Comparison of ENCODE assay signal across 1 cellular context in genomic region chr15:67542462-67543347, GRCh38.
TF ChIP-seq lines count a peak whose summit lies in the region.

Gene MAP2K5 (plus strand): TSS chr15:67542703. CDS start chr15:67543336, 633 bp downstream.

TF ChIP-seq in HEK293, 187 proteins besides CTCF, POLR2A, EP300 and RAD21 (continued from another document and continues in another):
- TF ChIP-seq ZNF398 (tag by site-specific recombination; IDR thresholded peaks at IDR 0.05) (peak; percentile 77), ATF2 (tag by site-specific recombination; IDR thresholded peaks at IDR 0.05; ENCODE audit: low read depth) (no peak), ZNF37A (tag by site-specific recombination; IDR thresholded peaks at IDR 0.05) (no peak), ZNF140 (tag by site-specific recombination; IDR thresholded peaks at IDR 0.05) (no peak), ZBTB21 (tag by site-specific recombination; IDR thresholded peaks at IDR 0.05) (peak; percentile 28; the same call in 1 of the 2 replicates), OSR2 (tag by site-specific recombination; IDR thresholded peaks at IDR 0.05) (peak; percentile 41; the same call in 1 of the 2 replicates), ZNF324 (tag by site-specific recombination; IDR thresholded peaks at IDR 0.05) (peak; percentile 18; the same call in 1 of the 2 replicates), ZFP3 (tag by site-specific recombination; IDR thresholded peaks at IDR 0.05; ENCODE audit: low read depth) (no peak), ZNF423 (tag by site-specific recombination; IDR thresholded peaks at IDR 0.05) (0 out of 2 replicates have a peak, but pooled peaks have one; percentile 52), ZXDB (tag by site-specific recombination; IDR thresholded peaks at IDR 0.05) (peak; percentile 74), SP7 (tag by site-specific recombination; IDR thresholded peaks at IDR 0.05) (peak; percentile 37; the same call in 1 of the 2 replicates), GFI1B (tag by site-specific recombination; IDR thresholded peaks at IDR 0.05) (0 out of 2 replicates have a peak, but pooled peaks have one; percentile 23), KLF8 (tag by site-specific recombination; IDR thresholded peaks at IDR 0.05) (peak; percentile 65; the same call in 1 of the 2 replicates), PRDM6 (tag by site-specific recombination; IDR thresholded peaks at IDR 0.05) (no peak), HIC1 (tag by site-specific recombination; IDR thresholded peaks at IDR 0.05) (peak; percentile 54; the same call in 1 of the 2 replicates), ZNF132 (tag by site-specific recombination; IDR thresholded peaks at IDR 0.05; ENCODE audit: borderline replicate concordance) (no peak), ZBTB48 (tag by site-specific recombination; IDR thresholded peaks at IDR 0.05) (peak; percentile 77), ZEB2 (tag by site-specific recombination; IDR thresholded peaks at IDR 0.05) (peak; percentile 55), ZBTB11 (tag by site-specific recombination; conservative IDR thresholded peaks at IDR 0.05; ENCODE audit: low read depth) (peak; percentile 97), PRDM2 (tag by site-specific recombination; IDR thresholded peaks at IDR 0.05; ENCODE audit: borderline replicate concordance) (peak; percentile 40; the same call in 1 of the 2 replicates), ZNF449 (tag by site-specific recombination; IDR thresholded peaks at IDR 0.05) (0 out of 2 replicates have a peak, but pooled peaks have one; percentile 16), ZNF26 (tag by site-specific recombination; IDR thresholded peaks at IDR 0.05) (no peak), ZNF133 (tag by site-specific recombination; IDR thresholded peaks at IDR 0.05) (no peak), GLI4 (tag by site-specific recombination; IDR thresholded peaks at IDR 0.05) (0 out of 2 replicates have a peak, but pooled peaks have one; percentile 38), WT1 (tag by site-specific recombination; IDR thresholded peaks at IDR 0.05) (peak; percentile 47), ZNF510 (tag by site-specific recombination; IDR thresholded peaks at IDR 0.05; ENCODE audit: insufficient replicate concordance) (no peak), ZNF76 (tag by site-specific recombination; IDR thresholded peaks at IDR 0.05; ENCODE audit: borderline replicate concordance, low read depth) (peak; percentile 74; the same call in 1 of the 2 replicates), ZNF501 (tag by site-specific recombination; IDR thresholded peaks at IDR 0.05) (peak; percentile 58)
- TF ChIP-seq, protein P1, sequence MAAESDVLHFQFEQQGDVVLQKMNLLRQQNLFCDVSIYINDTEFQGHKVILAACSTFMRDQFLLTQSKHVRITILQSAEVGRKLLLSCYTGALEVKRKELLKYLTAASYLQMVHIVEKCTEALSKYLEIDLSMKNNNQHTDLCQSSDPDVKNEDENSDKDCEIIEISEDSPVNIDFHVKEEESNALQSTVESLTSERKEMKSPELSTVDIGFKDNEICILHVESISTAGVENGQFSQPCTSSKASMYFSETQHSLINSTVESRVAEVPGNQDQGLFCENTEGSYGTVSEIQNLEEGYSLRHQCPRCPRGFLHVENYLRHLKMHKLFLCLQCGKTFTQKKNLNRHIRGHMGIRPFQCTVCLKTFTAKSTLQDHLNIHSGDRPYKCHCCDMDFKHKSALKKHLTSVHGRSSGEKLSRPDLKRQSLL (tag by site-specific recombination; IDR thresholded peaks at IDR 0.05) = no peak
- TF ChIP-seq, protein P2, sequence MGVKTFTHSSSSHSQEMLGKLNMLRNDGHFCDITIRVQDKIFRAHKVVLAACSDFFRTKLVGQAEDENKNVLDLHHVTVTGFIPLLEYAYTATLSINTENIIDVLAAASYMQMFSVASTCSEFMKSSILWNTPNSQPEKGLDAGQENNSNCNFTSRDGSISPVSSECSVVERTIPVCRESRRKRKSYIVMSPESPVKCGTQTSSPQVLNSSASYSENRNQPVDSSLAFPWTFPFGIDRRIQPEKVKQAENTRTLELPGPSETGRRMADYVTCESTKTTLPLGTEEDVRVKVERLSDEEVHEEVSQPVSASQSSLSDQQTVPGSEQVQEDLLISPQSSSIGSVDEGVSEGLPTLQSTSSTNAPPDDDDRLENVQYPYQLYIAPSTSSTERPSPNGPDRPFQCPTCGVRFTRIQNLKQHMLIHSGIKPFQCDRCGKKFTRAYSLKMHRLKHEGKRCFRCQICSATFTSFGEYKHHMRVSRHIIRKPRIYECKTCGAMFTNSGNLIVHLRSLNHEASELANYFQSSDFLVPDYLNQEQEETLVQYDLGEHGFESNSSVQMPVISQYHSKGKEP (tag by site-specific recombination; IDR thresholded peaks at IDR 0.05) = no peak
